33 cellular contexts compared by ENCODE assay signal in the genomic region with DNA sequence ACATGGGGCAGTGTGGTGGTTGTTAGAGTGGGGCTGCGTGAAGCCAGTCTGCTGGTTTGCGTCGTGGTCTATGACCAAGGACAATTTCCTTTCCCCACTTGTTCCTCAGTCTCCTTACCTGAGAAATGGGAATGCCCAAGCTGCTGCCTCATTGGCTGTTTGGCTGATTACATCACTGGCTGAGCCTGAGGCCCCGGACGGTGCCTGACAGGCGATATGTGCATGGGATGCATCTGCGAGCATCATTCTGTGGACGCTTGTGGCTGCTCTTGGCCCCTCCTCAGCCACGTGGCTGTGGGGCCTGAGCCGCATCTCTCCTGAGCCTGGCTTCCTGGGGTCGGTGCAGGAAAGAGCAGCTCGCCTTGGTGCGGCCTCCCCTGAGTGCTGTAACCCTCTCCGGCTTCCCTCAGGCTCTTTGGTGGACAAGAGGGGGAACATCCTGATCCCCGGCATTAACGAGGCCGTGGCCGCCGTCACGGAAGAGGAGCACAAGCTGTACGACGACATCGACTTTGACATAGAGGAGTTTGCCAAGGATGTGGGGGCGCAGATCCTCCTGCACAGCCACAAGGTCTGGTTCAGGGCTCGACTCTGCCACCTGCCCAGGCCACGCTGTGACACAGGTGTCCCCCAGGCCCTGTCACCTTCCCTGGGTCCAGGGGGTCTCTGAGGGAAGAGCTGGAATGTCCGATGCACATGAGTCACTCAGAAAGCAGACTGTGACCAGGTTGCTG. TPM values are rescaled to one million over a fixed set of nuclear protein-coding genes. Genes with fewer than 3 reads are reported as not detected.
A peak's percentile ranks its signal among the peaks of the same experiment; 100 is the strongest.
DNase-seq lines count a peak whose midpoint lies in the region; ATAC-seq and TF ChIP-seq lines count a peak whose summit lies in the region.
"Had no signal": no experiment of that assay in that cellular context is flagged by ENCODE, and none has a peak within 500 bp of the region (broad histone marks: within the 10 kb centered on the region; RNA-seq: fewer than 3 reads in every experiment).

No MANE protein-coding gene starts in this region.

- H3K4me3 ChIP-seq in dorsolateral prefrontal cortex = no peak overlapping the region
- H3K4me3 ChIP-seq in neuronal stem cell (ENCODE audit: low read length in 2 of 2) = peak overlapping the region in 1 of 2 donors; percentile 10
- H3K4me3 ChIP-seq: body of pancreas, ovary, PC-9, thoracic aorta, vagina had no signal

- H3K27me3 Mint-ChIP-seq in activated T-cell treated with anti-CD3 and anti-CD28 coated beads, Interleukin-2, amount 50 U/mL, for 24 hours = no peaks in the 10 kb centered on the region
- H3K27me3 Mint-ChIP-seq in activated T-cell treated with anti-CD3 and anti-CD28 coated beads, Interleukin-2, amount 50 U/mL, for 72 hours (ENCODE audit: low read depth) = no peaks in the 10 kb centered on the region
- no peaks in the 10 kb centered on the region for H3K27me3 Mint-ChIP-seq in activated naive CD4-positive, alpha-beta T cell treated with anti-CD3 and anti-CD28 coated beads, Interleukin-2, amount 10 ng/mL, durations not matched to agents 7 days and 5 days
- H3K27me3 Mint-ChIP-seq: activated CD4-positive, alpha-beta memory T cell treated with anti-CD3 and anti-CD28 coated beads for 36 hours; CD4-positive, alpha-beta T cell had no signal

- no peak overlapping the region for H3K18ac ChIP-seq in neuronal stem cell (ENCODE audit: low read length)

- H3K4me1 ChIP-seq in neuronal stem cell (ENCODE audit: control insufficient read depth in 2 of 2, insufficient read depth in 1 of 2, low read depth in 1 of 2, low read length in 2 of 2) = no peaks in the 10 kb centered on the region
- H3K4me1 ChIP-seq: vagina had no signal

- no peak overlapping the region for H2BK12ac ChIP-seq in neuronal stem cell (ENCODE audit: low read length)

- H3K9me3 Mint-ChIP-seq in activated T-cell treated with anti-CD3 and anti-CD28 coated beads, Interleukin-2, amount 50 U/mL, for 24 hours = no peaks in the 10 kb centered on the region
- H3K9me3 Mint-ChIP-seq in activated T-cell treated with anti-CD3 and anti-CD28 coated beads, Interleukin-2, amount 50 U/mL, for 72 hours = no peaks in the 10 kb centered on the region
- H3K9me3 Mint-ChIP-seq in activated naive CD4-positive, alpha-beta T cell treated with anti-CD3 and anti-CD28 coated beads, Interleukin-2, amount 10 ng/mL, durations not matched to agents 7 days and 5 days = no peaks in the 10 kb centered on the region
- H3K9me3 Mint-ChIP-seq: activated CD4-positive, alpha-beta memory T cell treated with anti-CD3 and anti-CD28 coated beads for 36 hours; CD4-positive, alpha-beta T cell; natural killer cell had no signal

- H3K9ac ChIP-seq in neuronal stem cell (ENCODE audit: low read depth, low read length, poor library complexity) = peak overlapping the region; percentile 13

- H3K79me1 ChIP-seq in neuronal stem cell (ENCODE audit: low read depth, low read length) = peaks cover 2% of the 10 kb centered on the region

- peak overlapping the region; percentile 34 for H3K27ac Mint-ChIP-seq in activated T-cell treated with anti-CD3 and anti-CD28 coated beads, Interleukin-2, amount 50 U/mL, for 24 hours
- H3K27ac Mint-ChIP-seq in activated T-cell treated with anti-CD3 and anti-CD28 coated beads, Interleukin-2, amount 50 U/mL, for 72 hours = no peak overlapping the region
- no peak overlapping the region for H3K27ac Mint-ChIP-seq in activated naive CD4-positive, alpha-beta T cell treated with anti-CD3 and anti-CD28 coated beads, Interleukin-2, amount 10 ng/mL, durations not matched to agents 7 days and 5 days
- H3K27ac Mint-ChIP-seq: activated CD4-positive, alpha-beta memory T cell treated with anti-CD3 and anti-CD28 coated beads for 36 hours; CD4-positive, alpha-beta T cell; natural killer cell had no signal

- intact Hi-C loops in dorsolateral prefrontal cortex (cut with DNase I) = loop anchor here in 1 of 2 donors (2.0 kb wide), 1 partner anchor 21 kb away; a partner anchor contains a TSS

- H3K36me3 Mint-ChIP-seq in activated T-cell treated with anti-CD3 and anti-CD28 coated beads, Interleukin-2, amount 50 U/mL, for 24 hours (ENCODE audit: low read depth) = peaks cover 99% of the 10 kb centered on the region
- peaks cover 7 to 8% of the 10 kb centered on the region in 2 donors for H3K36me3 Mint-ChIP-seq in activated T-cell treated with anti-CD3 and anti-CD28 coated beads, Interleukin-2, amount 50 U/mL, for 72 hours (ENCODE audit: insufficient read depth in 2 of 2)
- H3K36me3 Mint-ChIP-seq in activated naive CD4-positive, alpha-beta T cell treated with anti-CD3 and anti-CD28 coated beads, Interleukin-2, amount 10 ng/mL, durations not matched to agents 7 days and 5 days = peaks cover 44% of the 10 kb centered on the region
- H3K36me3 Mint-ChIP-seq: natural killer cell had no signal

- TF ChIP-seq CTCF in dorsolateral prefrontal cortex (IDR thresholded peaks at IDR 0.05 in 54 of 56, conservative IDR thresholded peaks at IDR 0.05 in 2 of 56; ENCODE audit: low read depth in 1 of 56, partially characterized antibody in 56 of 56) = no peak

- H3K36me3 ChIP-seq in neuronal stem cell (replicated peaks in 1 of 2; ENCODE audit: control insufficient read depth in 2 of 2, insufficient read depth in 2 of 2, low read length in 2 of 2) = peaks cover 74 to 92% of the 10 kb centered on the region in 2 donors
- H3K36me3 ChIP-seq: ovary had no signal

- no peak overlapping the region for H3K4me2 ChIP-seq in neuronal stem cell (ENCODE audit: insufficient read depth, low read length, poor library complexity, severe bottlenecking)
- H3K4me2 ChIP-seq: PC-9 had no signal

- H3K27me3 ChIP-seq in dorsolateral prefrontal cortex (no peaks in the 10 kb centered on the region), neuronal stem cell (ENCODE audit: control insufficient read depth in 3 of 3, insufficient read depth in 3 of 3, low read depth in 1 of 3, low read length in 3 of 3) (no peaks in the 10 kb centered on the region)
- H3K27me3 ChIP-seq: body of pancreas, ovary, vagina had no signal

- H4K8ac ChIP-seq in neuronal stem cell (ENCODE audit: low read depth, low read length) = no peak overlapping the region

- H3K9me3 ChIP-seq in neuronal stem cell (replicated peaks in 1 of 2; ENCODE audit: control insufficient read depth in 2 of 2, insufficient read depth in 1 of 2, low read depth in 1 of 2, low read length in 2 of 2) = no peaks in the 10 kb centered on the region
- H3K9me3 ChIP-seq: body of pancreas, ovary, thoracic aorta, vagina had no signal

- H3K14ac ChIP-seq in neuronal stem cell (ENCODE audit: low read length) = no peak overlapping the region

- H4K91ac ChIP-seq in neuronal stem cell (ENCODE audit: low read depth, low read length, poor library complexity) = no peak overlapping the region

- H2BK5ac ChIP-seq in neuronal stem cell (ENCODE audit: low read length) = no peak overlapping the region

- H2AFZ ChIP-seq in neuronal stem cell (ENCODE audit: low read length) = no peak overlapping the region
- H2AFZ ChIP-seq: PC-9 had no signal

- no peak overlapping the region for H2AK5ac ChIP-seq in neuronal stem cell (ENCODE audit: low read depth, low read length)

- WGBS in neuronal stem cell (ENCODE audit: extremely low coverage in 2 of 2, insufficient read length in 2 of 2, insufficient replicate concordance in 1 of 2), 2 donors = no CpG with 5 or more reads among the region's 27 CpGs

- H3K27ac ChIP-seq in dorsolateral prefrontal cortex (peak overlapping the region; percentile 58 to 100 (median 95)), neuronal stem cell (replicated peaks; ENCODE audit: low read length) (no peak overlapping the region)
- H3K27ac ChIP-seq: HL-60, ovary, PC-9, thoracic aorta, vagina had no signal

- no peak overlapping the region for H3K23ac ChIP-seq in neuronal stem cell (ENCODE audit: low read depth, low read length, poor library complexity)

- H3K4ac ChIP-seq in neuronal stem cell (ENCODE audit: low read length) = no peak overlapping the region

- ATAC-seq in activated T-cell treated with anti-CD3 and anti-CD28 coated beads, Interleukin-2, amount 50 U/mL, for 72 hours (replicated peaks in 1 of 2) = no peak
- ATAC-seq: body of pancreas, natural killer cell, Right ventricle myocardium inferior had no signal

- DNase-seq in activated T-cell treated with anti-CD3 and anti-CD28 coated beads, Interleukin-2, amount 50 U/mL, for 24 hours = peak; percentile 24
- DNase-seq in activated T-cell treated with anti-CD3 and anti-CD28 coated beads, Interleukin-2, amount 50 U/mL, for 72 hours = no peak
- peak in 1 of 10 donors; percentile 25 for DNase-seq in dorsolateral prefrontal cortex
- DNase-seq in neuronal stem cell (ENCODE audit: low spot score) = no peak
- peak; percentile 37 for DNase-seq in ureter (ENCODE audit: low spot score)
- no peak for DNase-seq in HPDE6-E6E7 (ENCODE audit: extremely low spot score)
- DNase-seq in NCI-H2081 treated with DMSO at 0.1 percent for 48 hours (lab: John Stamatoyannopoulos, UW) = no peak
- DNase-seq in activated naive CD4-positive, alpha-beta T cell treated with anti-CD3 and anti-CD28 coated beads, Interleukin-2, amount 10 ng/mL, durations not matched to agents 7 days and 5 days = no peak
- DNase-seq: activated CD4-positive, alpha-beta memory T cell treated with anti-CD3 and anti-CD28 coated beads for 36 hours; activated CD4-positive, CD25-positive, alpha-beta regulatory T cell treated with anti-CD3 and anti-CD28 coated beads, Interleukin-2, amount 50 U/mL, for 72 hours; activated gamma-delta T cell treated with Interleukin-2 at 50 U/mL for 16 hours; activated T-cell treated with anti-CD3 and anti-CD28 coated beads for 4 hours; CD4-positive, alpha-beta T cell; DMS 273 treated with DMSO at 0.1 percent for 48 hours; effector CD4-positive, alpha-beta T cell; HCEC 1CT; natural killer cell; NCI-H1105; NCI-H187 treated with DMSO at 0.1 percent for 48 hours; NCI-H2227 treated with DMSO at 0.1 percent for 48 hours; NCI-H526 treated with DMSO at 0.1 percent for 48 hours; ovary; PC-9; stimulated activated CD4-positive, alpha-beta T cell treated with anti-CD3 and anti-CD28 coated beads, Interleukin-4, amount 100 ng/mL, for 24 hours; stimulated activated naive CD4-positive, alpha-beta T cell; T-helper 2 cell had no signal

- H3K4me1 Mint-ChIP-seq in activated T-cell treated with anti-CD3 and anti-CD28 coated beads, Interleukin-2, amount 50 U/mL, for 24 hours (ENCODE audit: low read depth) = no peaks in the 10 kb centered on the region
- no peaks in the 10 kb centered on the region for H3K4me1 Mint-ChIP-seq in activated T-cell treated with anti-CD3 and anti-CD28 coated beads, Interleukin-2, amount 50 U/mL, for 72 hours (ENCODE audit: low read depth)
- H3K4me1 Mint-ChIP-seq in activated naive CD4-positive, alpha-beta T cell treated with anti-CD3 and anti-CD28 coated beads, Interleukin-2, amount 10 ng/mL, durations not matched to agents 7 days and 5 days = no peaks in the 10 kb centered on the region

- no peak overlapping the region for H3K4me3 Mint-ChIP-seq in activated T-cell treated with anti-CD3 and anti-CD28 coated beads, Interleukin-2, amount 50 U/mL, for 24 hours
- H3K4me3 Mint-ChIP-seq in activated T-cell treated with anti-CD3 and anti-CD28 coated beads, Interleukin-2, amount 50 U/mL, for 72 hours = no peak overlapping the region
- H3K4me3 Mint-ChIP-seq in activated naive CD4-positive, alpha-beta T cell treated with anti-CD3 and anti-CD28 coated beads, Interleukin-2, amount 10 ng/mL, durations not matched to agents 7 days and 5 days = no peak overlapping the region
- H3K4me3 Mint-ChIP-seq: activated CD4-positive, alpha-beta memory T cell treated with anti-CD3 and anti-CD28 coated beads for 36 hours; CD4-positive, alpha-beta T cell; natural killer cell had no signal

- no peak overlapping the region for H2BK120ac ChIP-seq in neuronal stem cell (ENCODE audit: low read depth, low read length)

- H2BK15ac ChIP-seq in neuronal stem cell (ENCODE audit: low read length) = no peak overlapping the region

- CTCF ChIA-PET in activated naive CD4-positive, alpha-beta T cell treated with anti-CD3 and anti-CD28 coated beads, Interleukin-2, amount 10 ng/mL, durations not matched to agents 7 days and 5 days (lab: Charles Lee) = no interaction called here

RNA-seq across cellular contexts. Expression of a gene that starts 17.2 kb away (rescaled TPM):
- 100 to 1,000 TPM; 211 to 212 TPM for total RNA-seq in activated T-cell treated with anti-CD3 and anti-CD28 coated beads, Interleukin-2, amount 50 U/mL, for 72 hours
- total RNA-seq in dorsolateral prefrontal cortex (100 to 1,000 TPM; 146 to 408 (median 218) TPM), ureter (344 TPM)
- 104 TPM for polyA plus RNA-seq in neuronal stem cell (2013, experiment 1 of 2)
- 104 TPM for polyA plus RNA-seq in neuronal stem cell (2013, experiment 2 of 2)

RNA-seq across cellular contexts. Expression of a gene that starts 21.0 kb away (rescaled TPM):
- under 1 TPM in 1 of 2 donors, not detected in 1; 0.16 TPM for total RNA-seq in activated T-cell treated with anti-CD3 and anti-CD28 coated beads, Interleukin-2, amount 50 U/mL, for 72 hours
- total RNA-seq in dorsolateral prefrontal cortex (100 to 1,000 TPM in 66 of 120 experiments, 10 to 100 TPM in 54; 11.2 to 509 (median 107) TPM), ureter (0.31 TPM)
- 0.15 TPM for polyA plus RNA-seq in neuronal stem cell (2013, experiment 1 of 2)
- 0.25 TPM for polyA plus RNA-seq in neuronal stem cell (2013, experiment 2 of 2)
- total RNA-seq: activated CD4-positive, alpha-beta memory T cell treated with anti-CD3 and anti-CD28 coated beads for 36 hours; epithelial cell of proximal tubule; mononuclear cell; PC-9; Right ventricle myocardium inferior; thoracic aorta had no signal

RNA-seq across cellular contexts. Expression of a gene that starts 56.2 kb away (rescaled TPM):
- not detected for total RNA-seq in activated T-cell treated with anti-CD3 and anti-CD28 coated beads, Interleukin-2, amount 50 U/mL, for 72 hours
- 10 to 100 TPM in 76 of 120 experiments, 1 to 10 TPM in 44; 1.9 to 31.7 (median 11.6) TPM for total RNA-seq in dorsolateral prefrontal cortex
- polyA plus RNA-seq in neuronal stem cell (2013, experiment 1 of 2) = 15.9 TPM
- polyA plus RNA-seq in neuronal stem cell (2013, experiment 2 of 2) = 15.6 TPM
- not detected for total RNA-seq in ureter
- total RNA-seq: activated CD4-positive, alpha-beta memory T cell treated with anti-CD3 and anti-CD28 coated beads for 36 hours; body of pancreas; CD4-positive, alpha-beta T cell; epithelial cell of proximal tubule; mononuclear cell; natural killer cell; PC-9; thoracic aorta; vagina had no signal

Comparison
In these comparisons a context has a peak if more than half of its experiments do, and no peak if none do; other contexts are left out.
1. DNase-seq: peak in activated T-cell treated with anti-CD3 and anti-CD28 coated beads, Interleukin-2, amount 50 U/mL, for 24 hours (single experiment) and ureter (single experiment); none in activated T-cell treated with anti-CD3 and anti-CD28 coated beads, Interleukin-2, amount 50 U/mL, for 72 hours (0 of 2), neuronal stem cell (single experiment), HPDE6-E6E7 (single experiment), NCI-H2081 treated with DMSO at 0.1 percent for 48 hours (single experiment) and activated naive CD4-positive, alpha-beta T cell treated with anti-CD3 and anti-CD28 coated beads, Interleukin-2, amount 10 ng/mL, durations not matched to agents 7 days and 5 days (single experiment).